In genomic region chr6:73513496-73513854, GRCh38 we compare ENCODE assay signal across 14 cellular contexts. TPM values are rescaled to one million over a fixed set of nuclear protein-coding genes. Genes with fewer than 3 reads are reported as not detected.
DNase-seq lines count a peak whose midpoint lies in the region; ATAC-seq and TF ChIP-seq lines count a peak whose summit lies in the region.
"Had no signal": no experiment of that assay in that cellular context is flagged by ENCODE, and none has a peak within 500 bp of the region (broad histone marks: within the 10 kb centered on the region; RNA-seq: fewer than 3 reads in every experiment).

No MANE protein-coding gene starts in this region.

- peak overlapping the region in 1 of 2 donors; percentile 6 for H3K4me3 Mint-ChIP-seq in activated T-cell treated with anti-CD3 and anti-CD28 coated beads, Interleukin-2, amount 50 U/mL, for 72 hours
- no peak overlapping the region for H3K4me3 Mint-ChIP-seq in chondrocyte (ENCODE audit: unreplicated experiment)
- no peak overlapping the region for H3K4me3 Mint-ChIP-seq in stimulated activated memory B cell treated with anti-CD40 and anti-IgM and Interleukin-4, amounts not matched to agents 10 μg/mL and 1 μg/mL and 100 μg/mL, for 72 hours

- TF ChIP-seq CTCF in OCI-LY1 (IDR thresholded peaks at IDR 0.05; ENCODE audit: low read length) (no peak), chondrocyte (IDR thresholded peaks at IDR 0.05) (no peak)

- no peaks in the 10 kb centered on the region for H3K79me2 ChIP-seq in OCI-LY1 (ENCODE audit: insufficient read depth, low read length)

- no peaks in the 10 kb centered on the region for H3K27me3 ChIP-seq in OCI-LY1 (ENCODE audit: insufficient read depth, low read length)
- H3K27me3 ChIP-seq: ovary had no signal

- no peaks in the 10 kb centered on the region for H3K9me3 Mint-ChIP-seq in activated T-cell treated with anti-CD3 and anti-CD28 coated beads, Interleukin-2, amount 50 U/mL, for 72 hours
- no peaks in the 10 kb centered on the region for H3K9me3 Mint-ChIP-seq in chondrocyte (ENCODE audit: low read depth)
- no peaks in the 10 kb centered on the region for H3K9me3 Mint-ChIP-seq in stimulated activated memory B cell treated with anti-CD40 and anti-IgM and Interleukin-4, amounts not matched to agents 10 μg/mL and 1 μg/mL and 100 μg/mL, for 72 hours

- no peak overlapping the region for H3K4me3 ChIP-seq in OCI-LY1 (ENCODE audit: low read depth, low read length, poor library complexity, severe bottlenecking)
- H3K4me3 ChIP-seq: ovary had no signal

- no peak for DNase-seq in activated T-cell treated with anti-CD3 and anti-CD28 coated beads, Interleukin-2, amount 50 U/mL, for 72 hours
- DNase-seq in activated T-cell treated with anti-CD3 and anti-CD28 coated beads for 4 hours (no peak), chondrocyte (ENCODE audit: low spot score) (no peak)
- no peak for DNase-seq in stimulated activated CD8-positive, alpha-beta memory T cell treated with anti-CD3 and anti-CD28 coated beads, Interleukin-4, amount 100 ng/mL, for 48 hours
- DNase-seq: NCI-H1092 treated with DMSO at 0.1 percent for 48 hours, NCI-H774, ovary, substantia nigra, T1000 had no signal

- peaks cover 14 to 27% of the 10 kb centered on the region in 2 donors for H3K36me3 Mint-ChIP-seq in activated T-cell treated with anti-CD3 and anti-CD28 coated beads, Interleukin-2, amount 50 U/mL, for 72 hours (ENCODE audit: insufficient read depth in 2 of 2)
- peaks cover 18% of the 10 kb centered on the region for H3K36me3 Mint-ChIP-seq in chondrocyte (ENCODE audit: low read depth)
- H3K36me3 Mint-ChIP-seq in stimulated activated memory B cell treated with anti-CD40 and anti-IgM and Interleukin-4, amounts not matched to agents 10 μg/mL and 1 μg/mL and 100 μg/mL, for 72 hours = peaks cover 29% of the 10 kb centered on the region

- H4K20me1 ChIP-seq in OCI-LY1 (ENCODE audit: insufficient read depth, low read length) = no peaks in the 10 kb centered on the region

- ATAC-seq in activated T-cell treated with anti-CD3 and anti-CD28 coated beads, Interleukin-2, amount 50 U/mL, for 72 hours (replicated peaks in 1 of 2) = peak in 1 of 2 donors; percentile 8
- no peak for ATAC-seq in stimulated activated memory B cell treated with anti-CD40 and anti-IgM and Interleukin-4, amounts not matched to agents 10 μg/mL and 1 μg/mL and 100 μg/mL, for 72 hours
- ATAC-seq in GM21360 (IDR thresholded peaks at IDR 0.05; ENCODE audit: unreplicated experiment) (no peak), GM19324 (IDR thresholded peaks at IDR 0.05; ENCODE audit: low FRiP score, unreplicated experiment) (no peak)
- ATAC-seq: left lobe of liver had no signal

- H2AFZ ChIP-seq in OCI-LY1 (ENCODE audit: low read length) = no peak overlapping the region

- peaks cover 27% of the 10 kb centered on the region for H3F3A ChIP-seq in OCI-LY1 (ENCODE audit: insufficient read depth, low read length)

- peaks cover 45% of the 10 kb centered on the region for H3K4me1 Mint-ChIP-seq in activated T-cell treated with anti-CD3 and anti-CD28 coated beads, Interleukin-2, amount 50 U/mL, for 72 hours (ENCODE audit: low read depth)
- peaks cover 34% of the 10 kb centered on the region for H3K4me1 Mint-ChIP-seq in chondrocyte (ENCODE audit: low read depth)
- H3K4me1 Mint-ChIP-seq in stimulated activated memory B cell treated with anti-CD40 and anti-IgM and Interleukin-4, amounts not matched to agents 10 μg/mL and 1 μg/mL and 100 μg/mL, for 72 hours = peaks cover 53% of the 10 kb centered on the region

- H3K36me3 ChIP-seq in OCI-LY1 (ENCODE audit: insufficient read depth, low read length) = peaks cover 43% of the 10 kb centered on the region
- H3K36me3 ChIP-seq: ovary had no signal

- peak overlapping the region; percentile 25 for H3K27ac ChIP-seq in OCI-LY1 (ENCODE audit: low read depth, low read length, poor library complexity, severe bottlenecking)
- H3K27ac ChIP-seq: ovary had no signal

- peaks cover 26% of the 10 kb centered on the region for H3K4me1 ChIP-seq in OCI-LY1 (ENCODE audit: insufficient read depth, low read length, severe bottlenecking)

- H3K9me3 ChIP-seq in OCI-LY1 (ENCODE audit: low read length) = no peaks in the 10 kb centered on the region
- H3K9me3 ChIP-seq: ovary had no signal

- no peak overlapping the region for H3K4me2 ChIP-seq in OCI-LY1 (ENCODE audit: low read length)

- H3K27ac Mint-ChIP-seq in activated T-cell treated with anti-CD3 and anti-CD28 coated beads, Interleukin-2, amount 50 U/mL, for 72 hours = peak overlapping the region; percentile 88
- peak overlapping the region; percentile 72 for H3K27ac Mint-ChIP-seq in chondrocyte (ENCODE audit: unreplicated experiment)
- peak overlapping the region; percentile 47 for H3K27ac Mint-ChIP-seq in stimulated activated memory B cell treated with anti-CD40 and anti-IgM and Interleukin-4, amounts not matched to agents 10 μg/mL and 1 μg/mL and 100 μg/mL, for 72 hours

- H3K9me2 ChIP-seq in OCI-LY1 (ENCODE audit: low read depth, low read length) = no peaks in the 10 kb centered on the region

- H3K27me3 Mint-ChIP-seq in activated T-cell treated with anti-CD3 and anti-CD28 coated beads, Interleukin-2, amount 50 U/mL, for 72 hours (ENCODE audit: low read depth) = no peaks in the 10 kb centered on the region
- no peaks in the 10 kb centered on the region for H3K27me3 Mint-ChIP-seq in chondrocyte (ENCODE audit: low read depth)
- H3K27me3 Mint-ChIP-seq in stimulated activated memory B cell treated with anti-CD40 and anti-IgM and Interleukin-4, amounts not matched to agents 10 μg/mL and 1 μg/mL and 100 μg/mL, for 72 hours = no peaks in the 10 kb centered on the region

- no peak overlapping the region for H3K9ac ChIP-seq in OCI-LY1 (ENCODE audit: low read length)

RNA-seq across cellular contexts. Expression of gene EEF1A1, which starts 7.4 kb away (rescaled TPM):
- total RNA-seq in activated T-cell treated with anti-CD3 and anti-CD28 coated beads, Interleukin-2, amount 50 U/mL, for 72 hours = over 10,000 TPM; 15,536 to 16,076 TPM
- 8,230 to 8,902 TPM (median 8,643 TPM) in 3 replicates for total RNA-seq in chondrocyte

RNA-seq across cellular contexts. Expression of gene MTO1, which starts 51.9 kb away (rescaled TPM):
- total RNA-seq in activated T-cell treated with anti-CD3 and anti-CD28 coated beads, Interleukin-2, amount 50 U/mL, for 72 hours = 10 to 100 TPM; 49.6 to 68.8 TPM
- total RNA-seq in chondrocyte = 18.4 to 26.0 TPM (median 25.6 TPM) in 3 replicates
